8 cellular contexts compared by ENCODE assay signal in genomic region chr9:69412741-69413150, GRCh38.
DNase-seq lines count a peak whose midpoint lies in the region; ATAC-seq and TF ChIP-seq lines count a peak whose summit lies in the region.

No MANE protein-coding gene starts in this region.

- H3K9me3 ChIP-seq in muscle layer of duodenum (ENCODE audit: control insufficient read depth in 1 of 2, low read length in 2 of 2) = no peaks in the 10 kb centered on the region

- H3K36me3 ChIP-seq in muscle layer of duodenum (ENCODE audit: control insufficient read depth in 1 of 2, insufficient read depth in 2 of 2, low read length in 2 of 2) = no peaks in the 10 kb centered on the region

- H3K4me3 ChIP-seq in epithelial cell of proximal tubule (ENCODE audit: low read depth, low read length) (peak overlapping the region; percentile 23), muscle layer of duodenum (ENCODE audit: low read depth in 1 of 2, low read length in 2 of 2) (peak overlapping the region; percentile 20 to 44)

- H3K4me1 ChIP-seq in muscle layer of duodenum (ENCODE audit: control insufficient read depth in 1 of 2, insufficient read depth in 2 of 2, low read length in 2 of 2) = no peaks in the 10 kb centered on the region

- H3K27ac ChIP-seq in muscle layer of duodenum (ENCODE audit: low read length) = no peak overlapping the region

- ATAC-seq in GM19452 (IDR thresholded peaks at IDR 0.05; ENCODE audit: unreplicated experiment) (no peak), HG03175 (IDR thresholded peaks at IDR 0.05; ENCODE audit: unreplicated experiment) (no peak), GM21526 (IDR thresholded peaks at IDR 0.05; ENCODE audit: low FRiP score, unreplicated experiment) (no peak)

- TF ChIP-seq CTCF in epithelial cell of proximal tubule (conservative IDR thresholded peaks at IDR 0.05; ENCODE audit: low read depth, low read length) = peak; percentile 75

- no peaks in the 10 kb centered on the region for H3K27me3 ChIP-seq in muscle layer of duodenum (ENCODE audit: low read depth, low read length)

- DNase-seq in GM04504 (ENCODE audit: low read depth) (peak; percentile 32), NCI-H526 treated with DMSO at 0.1 percent for 48 hours (lab: John Stamatoyannopoulos, UW) (peak; percentile 16), epithelial cell of proximal tubule (ENCODE audit: low read depth) (no peak)
- DNase-seq in activated CD4-positive, alpha-beta T cell treated with anti-CD3 and anti-CD28 coated beads, Interleukin-2, amount 50 U/mL, for 1 hour = no peak

Comparison
In these comparisons a context has a peak if more than half of its experiments do, and no peak if none do; other contexts are left out.
1. DNase-seq: peak in GM04504 (single experiment) and NCI-H526 treated with DMSO at 0.1 percent for 48 hours (single experiment); none in epithelial cell of proximal tubule (single experiment) and activated CD4-positive, alpha-beta T cell treated with anti-CD3 and anti-CD28 coated beads, Interleukin-2, amount 50 U/mL, for 1 hour (single experiment).